In genomic region chr4:120218981-120219380, GRCh38 we compare ENCODE assay signal across 18 cellular contexts.
"Had no signal": no experiment of that assay in that cellular context is flagged by ENCODE, and none has a peak within 500 bp of the region (broad histone marks: within the 10 kb centered on the region; RNA-seq: fewer than 3 reads in every experiment).

No MANE protein-coding gene starts in this region.

- H3K27ac ChIP-seq: esophagus squamous epithelium, gastrocnemius medialis, left ventricle myocardium inferior, pancreas, tibial artery, upper lobe of left lung, uterus had no signal

- H3K27me3 ChIP-seq: esophagus squamous epithelium, gastrocnemius medialis, pancreas, tibial artery, upper lobe of left lung, uterus had no signal

- H3K4me1 ChIP-seq: esophagus squamous epithelium, gastrocnemius medialis, left ventricle myocardium inferior, pancreas, tibial artery, upper lobe of left lung, uterus had no signal

- H3K4me3 ChIP-seq: esophagus squamous epithelium, gastrocnemius medialis, left ventricle myocardium inferior, lung, pancreas, smooth muscle cell, tibial artery, upper lobe of left lung, uterus had no signal

- H3K36me3 ChIP-seq: esophagus squamous epithelium, gastrocnemius medialis, left ventricle myocardium inferior, pancreas, tibial artery, upper lobe of left lung, uterus had no signal

- DNase-seq: dermis blood vessel endothelial cell; esophagus squamous epithelium; gastrocnemius medialis; glutamatergic neuron; left ventricle myocardium inferior; mesenchymal stem cell; midbrain; occipital lobe; pancreas; right cardiac atrium; stimulated activated CD4-positive, alpha-beta T cell treated with anti-CD3 and anti-CD28 coated beads, Interleukin-2, amount 100 ng/mL, for 48 hours; stimulated activated naive CD8-positive, alpha-beta T cell treated with anti-CD3 and anti-CD28 coated beads, Interleukin-15, Interleukin-2, amounts not matched to agents 100 U/mL and 50 U/mL, for 24 hours; tibial artery; upper lobe of left lung; uterus had no signal

- ATAC-seq: gastrocnemius medialis; natural killer cell treated with Interleukin-12 subunit alpha and Interleukin-12 subunit beta and Interleukin-15 and Interleukin-18, amount 100 ng/mL, for 72 hours; pancreas; right cardiac atrium; stimulated activated naive CD8-positive, alpha-beta T cell treated with anti-CD3 and anti-CD28 coated beads, Interleukin-15, Interleukin-2, amounts not matched to agents 100 U/mL and 50 U/mL, for 24 hours had no signal

- H3K9me3 ChIP-seq: esophagus squamous epithelium, pancreas, upper lobe of left lung, uterus had no signal

- H3K4me2 ChIP-seq: smooth muscle cell had no signal
